Comparison of ENCODE assay signal across 9 cellular contexts in the genomic region with DNA sequence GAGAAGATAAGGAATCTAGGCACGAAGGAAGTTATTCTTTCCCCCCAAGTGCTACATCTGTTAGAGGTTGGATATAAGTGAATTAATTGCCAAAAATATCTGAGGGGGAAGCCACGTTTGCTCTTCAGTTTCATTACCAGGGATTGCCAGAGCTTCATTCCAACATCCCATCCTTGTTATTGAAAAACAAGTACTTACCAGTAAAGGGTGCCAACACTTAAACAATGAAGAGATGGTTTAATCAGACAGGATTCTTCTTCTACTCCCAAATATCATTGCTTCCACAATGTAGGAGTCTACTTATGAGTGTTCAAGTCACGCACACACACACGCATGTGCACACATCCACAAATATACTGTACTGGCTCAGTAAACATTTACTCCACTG.
A peak's percentile ranks its signal among the peaks of the same experiment; 100 is the strongest.
DNase-seq lines count a peak whose midpoint lies in the region; ATAC-seq, FAIRE-seq and TF ChIP-seq lines count a peak whose summit lies in the region.
"Had no signal": no experiment of that assay in that cellular context is flagged by ENCODE, and none has a peak within 500 bp of the region (broad histone marks: within the 10 kb centered on the region; RNA-seq: fewer than 3 reads in every experiment).

No MANE protein-coding gene starts in this region.

- H3K18ac ChIP-seq in mesenchymal stem cell (ENCODE audit: low read depth in 1 of 2, low read length in 2 of 2), result no peak overlapping the region

- H3K9me3 Mint-ChIP-seq in activated T-helper 2 cell treated with anti-CD3 and anti-CD28 coated beads, Interferon-gamma antibody, Interleukin-2, Interleukin-4, amounts not matched to agents 10 μg/mL and 5 μg/mL and 100 μg/mL, durations not matched to agents 14 hours and 24 hours and 36 hours, result peaks cover 16% of the 10 kb centered on the region

- DNase-seq in A549 (ENCODE audit: low read depth in 1 of 2, low spot score in 1 of 2) (peak in 1 of 2 experiments; percentile 31), GM03348 (ENCODE audit: low spot score) (peak; percentile 36), mesenchymal stem cell (no peak), left lung (no peak), NCI-H748 treated with DMSO at 0.1 percent for 48 hours (lab: John Stamatoyannopoulos, UW) (no peak)
- DNase-seq in activated T-helper 2 cell treated with anti-CD3 and anti-CD28 coated beads, Interferon-gamma antibody, Interleukin-2, Interleukin-4, amounts not matched to agents 10 μg/mL and 5 μg/mL and 100 μg/mL, durations not matched to agents 14 hours and 24 hours and 36 hours (ENCODE audit: low spot score), result no peak

- POLR2A ChIA-PET in A549 (lab: Yijun Ruan, JAX), result no interaction called here

- H3K4me1 ChIP-seq in A549, result peaks cover 37% of the 10 kb centered on the region
- peaks cover 6% of the 10 kb centered on the region for H3K4me1 ChIP-seq in mesenchymal stem cell (ENCODE audit: control insufficient read depth, insufficient read depth, low read depth, low read length)
- peaks cover 0 to 20% of the 10 kb centered on the region in 2 donors for H3K4me1 ChIP-seq in left lung

- no peak for FAIRE-seq in A549 (lab: Jason Lieb, UNC)
- FAIRE-seq: HTR-8/SVneo had no signal

- H3K27ac ChIP-seq in A549 (peak overlapping the region; percentile 73 to 86), mesenchymal stem cell (ENCODE audit: low read length, poor library complexity, severe bottlenecking) (peak overlapping the region; percentile 40), left lung (peak overlapping the region in 1 of 2 donors; percentile 55)

- TF ChIP-seq CTCF in A549 (IDR thresholded peaks at IDR 0.05) (no peak), left lung (IDR thresholded peaks at IDR 0.05) (no peak)

- no peak overlapping the region for H3K4ac ChIP-seq in mesenchymal stem cell (ENCODE audit: low read depth in 1 of 2, low read length in 2 of 2)

- H3K79me1 ChIP-seq in mesenchymal stem cell (replicated peaks; ENCODE audit: low read length, poor library complexity, severe bottlenecking), result no peaks in the 10 kb centered on the region

- no peak overlapping the region for H2BK12ac ChIP-seq in mesenchymal stem cell (ENCODE audit: low read length in 2 of 2)

- H3K9me3 ChIP-seq in A549, result peaks cover 27% of the 10 kb centered on the region
- no peaks in the 10 kb centered on the region for H3K9me3 ChIP-seq in mesenchymal stem cell (ENCODE audit: control insufficient read depth, low read length)
- H3K9me3 ChIP-seq in left lung, result peaks cover 0 to 4% of the 10 kb centered on the region in 2 donors

- TF ChIP-seq EP300 in A549 (IDR thresholded peaks at IDR 0.05), result no peak

- no peak overlapping the region for H4K8ac ChIP-seq in mesenchymal stem cell (ENCODE audit: low read length)

- peak overlapping the region; percentile 60 for H3K4me3 Mint-ChIP-seq in activated T-helper 2 cell treated with anti-CD3 and anti-CD28 coated beads, Interferon-gamma antibody, Interleukin-2, Interleukin-4, amounts not matched to agents 10 μg/mL and 5 μg/mL and 100 μg/mL, durations not matched to agents 14 hours and 24 hours and 36 hours (ENCODE audit: low read depth)

- H2BK5ac ChIP-seq in mesenchymal stem cell (ENCODE audit: low read depth, low read length, poor library complexity, severe bottlenecking), result no peak overlapping the region

- peak overlapping the region; percentile 83 for H3K27ac Mint-ChIP-seq in activated T-helper 2 cell treated with anti-CD3 and anti-CD28 coated beads, Interferon-gamma antibody, Interleukin-2, Interleukin-4, amounts not matched to agents 10 μg/mL and 5 μg/mL and 100 μg/mL, durations not matched to agents 14 hours and 24 hours and 36 hours

- TF ChIP-seq RAD21 in A549 (conservative IDR thresholded peaks at IDR 0.05 in 1 of 2, IDR thresholded peaks at IDR 0.05 in 1 of 2), result no peak

- intact Hi-C loops in activated T-helper 2 cell treated with anti-CD3 and anti-CD28 coated beads, Interferon-gamma antibody, Interleukin-2, Interleukin-4, amounts not matched to agents 10 μg/mL and 5 μg/mL and 100 μg/mL, durations not matched to agents 14 hours and 24 hours and 36 hours (cut with micrococcal nuclease), result loop anchor here (5.0 to 10.0 kb wide), 2 partner anchors 419 to 1179 kb away; no protein-coding TSS in a partner anchor
- intact Hi-C loops in left lung (cut with DNase I), result loop anchor here in 1 of 2 donors (10.0 kb wide), 1 partner anchor 359 kb away; no protein-coding TSS in a partner anchor

- peak overlapping the region; percentile 63 for H3K4me2 ChIP-seq in A549
- H3K4me2 ChIP-seq in mesenchymal stem cell (ENCODE audit: low read length, poor library complexity, severe bottlenecking), result no peak overlapping the region

- no peak overlapping the region for H3K14ac ChIP-seq in mesenchymal stem cell (ENCODE audit: low read length in 2 of 2)

- H2AFZ ChIP-seq in mesenchymal stem cell (ENCODE audit: low read depth, low read length), result no peak overlapping the region

- no peak overlapping the region for H2AK5ac ChIP-seq in mesenchymal stem cell (ENCODE audit: low read length, severe bottlenecking)

- WGBS in A549 (ENCODE audit: missing lambda C conversion rate), result 44% methylated on average over 4 of the region's 4 CpGs
- no CpG with 5 or more reads among the region's 4 CpGs for WGBS in mesenchymal stem cell

- H3K27me3 Mint-ChIP-seq in activated T-helper 2 cell treated with anti-CD3 and anti-CD28 coated beads, Interferon-gamma antibody, Interleukin-2, Interleukin-4, amounts not matched to agents 10 μg/mL and 5 μg/mL and 100 μg/mL, durations not matched to agents 14 hours and 24 hours and 36 hours (ENCODE audit: low read depth), result no peaks in the 10 kb centered on the region

- H3K36me3 ChIP-seq in mesenchymal stem cell (ENCODE audit: control insufficient read depth in 1 of 2, insufficient read depth in 2 of 2, low read depth in 1 of 2, low read length in 2 of 2) (no peaks in the 10 kb centered on the region), left lung (no peaks in the 10 kb centered on the region)

- peak overlapping the region; percentile 20 for H3K9ac ChIP-seq in mesenchymal stem cell (ENCODE audit: low read length)

- ATAC-seq in A549 (no peak), left lung (no peak), GM18870 (IDR thresholded peaks at IDR 0.05; ENCODE audit: unreplicated experiment) (no peak), GM21515 (IDR thresholded peaks at IDR 0.05; ENCODE audit: unreplicated experiment) (no peak)

- H3K23ac ChIP-seq in mesenchymal stem cell (ENCODE audit: low read length in 2 of 2), result no peak overlapping the region

- H3K27me3 ChIP-seq in mesenchymal stem cell (ENCODE audit: control insufficient read depth in 1 of 2, insufficient read depth in 1 of 2, low read length in 2 of 2) (peaks cover 5 to 8% of the 10 kb centered on the region in 2 experiments), left lung (no peaks in the 10 kb centered on the region)

- no peak overlapping the region for H4K91ac ChIP-seq in mesenchymal stem cell (ENCODE audit: low read length)

- H2BK120ac ChIP-seq in mesenchymal stem cell (ENCODE audit: low read depth, low read length), result no peak overlapping the region

- H2BK15ac ChIP-seq in mesenchymal stem cell (ENCODE audit: low read depth, poor library complexity, severe bottlenecking), result no peak overlapping the region

- TF ChIP-seq POLR2A in A549 (IDR thresholded peaks at IDR 0.05; ENCODE audit: low read length), result no peak

- H3K36me3 Mint-ChIP-seq in activated T-helper 2 cell treated with anti-CD3 and anti-CD28 coated beads, Interferon-gamma antibody, Interleukin-2, Interleukin-4, amounts not matched to agents 10 μg/mL and 5 μg/mL and 100 μg/mL, durations not matched to agents 14 hours and 24 hours and 36 hours (ENCODE audit: low read depth), result peaks cover 45% of the 10 kb centered on the region

- peaks cover 81% of the 10 kb centered on the region for H3K4me1 Mint-ChIP-seq in activated T-helper 2 cell treated with anti-CD3 and anti-CD28 coated beads, Interferon-gamma antibody, Interleukin-2, Interleukin-4, amounts not matched to agents 10 μg/mL and 5 μg/mL and 100 μg/mL, durations not matched to agents 14 hours and 24 hours and 36 hours (ENCODE audit: low read depth)

- CTCF ChIA-PET in A549 (lab: Yijun Ruan, JAX), result interaction anchor here (0.6 kb wide), 1 partner anchor 521 kb away, joined by 3 read pairs; no protein-coding TSS in a partner anchor

- H3K4me3 ChIP-seq in A549 (no peak overlapping the region), mesenchymal stem cell (ENCODE audit: insufficient read depth in 1 of 2, low read depth in 1 of 2, low read length in 2 of 2) (no peak overlapping the region), left lung (no peak overlapping the region)

TF ChIP-seq in A549, 52 proteins besides CTCF, POLR2A, EP300 and RAD21 (continues in another document):
- TF ChIP-seq TFCP2L1 (CRISPR knock-in tag; IDR thresholded peaks at IDR 0.05) (no peak), ESRRA (IDR thresholded peaks at IDR 0.05; ENCODE audit: borderline replicate concordance, low read length) (no peak), GATA3 (IDR thresholded peaks at IDR 0.05; ENCODE audit: borderline replicate concordance) (no peak), ELK1 (IDR thresholded peaks at IDR 0.05; ENCODE audit: low read depth, low read length) (no peak), NR3C1 (IDR thresholded peaks at IDR 0.05) (no peak), JUNB (IDR thresholded peaks at IDR 0.05) (no peak), NFE2L2 (conservative IDR thresholded peaks at IDR 0.05; ENCODE audit: low read length) (no peak), PHF8 (IDR thresholded peaks at IDR 0.05; ENCODE audit: borderline replicate concordance, low read depth) (no peak), ZFP36 (IDR thresholded peaks at IDR 0.05; ENCODE audit: borderline replicate concordance, partially characterized antibody) (no peak), EHF (CRISPR knock-in tag; IDR thresholded peaks at IDR 0.05) (no peak), MYC (IDR thresholded peaks at IDR 0.05; ENCODE audit: borderline replicate concordance, low read length) (no peak), FOSB (CRISPR knock-in tag; IDR thresholded peaks at IDR 0.05) (no peak)
- TF ChIP-seq, protein P1, sequence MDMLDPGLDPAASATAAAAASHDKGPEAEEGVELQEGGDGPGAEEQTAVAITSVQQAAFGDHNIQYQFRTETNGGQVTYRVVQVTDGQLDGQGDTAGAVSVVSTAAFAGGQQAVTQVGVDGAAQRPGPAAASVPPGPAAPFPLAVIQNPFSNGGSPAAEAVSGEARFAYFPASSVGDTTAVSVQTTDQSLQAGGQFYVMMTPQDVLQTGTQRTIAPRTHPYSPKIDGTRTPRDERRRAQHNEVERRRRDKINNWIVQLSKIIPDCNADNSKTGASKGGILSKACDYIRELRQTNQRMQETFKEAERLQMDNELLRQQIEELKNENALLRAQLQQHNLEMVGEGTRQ (IDR thresholded peaks at IDR 0.05), result no peak
